9 cellular contexts compared by ENCODE assay signal in the genomic region with DNA sequence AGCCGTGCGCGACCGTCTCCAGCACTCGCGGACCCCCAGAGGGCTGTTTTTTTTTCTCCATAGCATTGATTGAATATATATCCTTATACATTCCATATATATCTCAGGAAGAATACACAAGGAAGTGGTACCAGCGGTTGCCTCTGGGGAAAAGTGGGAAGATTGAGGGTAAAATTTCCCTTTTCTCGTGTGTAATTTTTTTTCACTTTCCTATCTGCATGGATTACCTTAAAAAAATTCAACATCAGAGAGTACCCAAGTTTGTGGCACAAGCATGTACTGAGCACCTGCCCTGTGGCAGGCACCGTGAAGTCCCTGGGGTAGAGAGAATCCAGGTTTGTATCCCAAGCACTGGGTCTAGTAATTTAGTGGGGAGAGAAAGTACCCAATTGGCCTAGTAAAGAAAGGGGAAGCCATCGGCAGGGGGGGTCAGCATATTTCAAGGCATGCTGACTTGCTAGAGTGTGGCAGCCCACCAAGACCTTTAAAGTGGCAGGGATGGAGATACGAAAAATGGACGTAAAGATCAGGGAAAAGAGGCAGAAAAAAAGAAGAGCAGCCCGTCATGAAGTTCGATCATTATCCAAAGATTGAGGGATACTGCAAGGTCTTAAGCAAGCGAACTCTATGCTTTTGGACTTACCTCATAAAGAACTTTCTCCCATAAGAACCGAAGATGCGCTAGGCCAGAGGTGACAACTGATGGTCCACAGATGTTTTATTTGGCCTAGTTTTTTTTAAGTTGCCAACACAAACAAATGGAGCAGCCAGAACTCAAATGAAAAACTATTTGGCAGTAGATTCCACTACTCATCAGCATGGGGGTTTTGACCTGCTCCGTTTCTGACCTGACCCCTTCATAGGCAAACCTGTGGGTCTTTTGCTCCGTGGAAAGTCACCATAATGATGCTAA. TPM values are rescaled to one million over a fixed set of nuclear protein-coding genes. Genes with fewer than 3 reads are reported as not detected.
A peak's percentile ranks its signal among the peaks of the same experiment; 100 is the strongest.
DNase-seq lines count a peak whose midpoint lies in the region; ATAC-seq and TF ChIP-seq lines count a peak whose summit lies in the region.
"Had no signal": no experiment of that assay in that cellular context is flagged by ENCODE, and none has a peak within 500 bp of the region (broad histone marks: within the 10 kb centered on the region; RNA-seq: fewer than 3 reads in every experiment).

No MANE protein-coding gene starts in this region.

- CTCF ChIA-PET in CD8-positive, alpha-beta T cell (lab: Charles Lee) = interaction anchor here (0.6 to 1.3 kb wide), 2 partner anchors 37 to 69 kb away, joined by 3 to 4 read pairs; no protein-coding TSS in a partner anchor
- CTCF ChIA-PET in OCI-LY7 (lab: Charles Lee; ENCODE audit: unreplicated experiment) = interaction anchor here (0.9 kb wide), 1 partner anchor 169 kb away, joined by 4 read pairs; no protein-coding TSS in a partner anchor

- no peak for DNase-seq in CD8-positive, alpha-beta T cell
- DNase-seq in OCI-LY7 (ENCODE audit: low spot score) = no peak
- DNase-seq in effector memory CD8-positive, alpha-beta T cell = no peak
- DNase-seq in neural progenitor cell (ENCODE audit: low spot score) = no peak
- DNase-seq in ACHN = no peak
- DNase-seq in NCI-H526 treated with DMSO at 0.1 percent for 48 hours (lab: John Stamatoyannopoulos, UW) = no peak

- H3K27me3 Mint-ChIP-seq in CD8-positive, alpha-beta T cell (ENCODE audit: low read depth) = no peaks in the 10 kb centered on the region
- H3K27me3 Mint-ChIP-seq in effector memory CD8-positive, alpha-beta T cell = peaks cover 10 to 13% of the 10 kb centered on the region in 2 donors
- peaks cover 2% of the 10 kb centered on the region for H3K27me3 Mint-ChIP-seq in neural progenitor cell (ENCODE audit: insufficient read depth, low read depth)

- no peaks in the 10 kb centered on the region for H3K27me3 ChIP-seq in CD8-positive, alpha-beta T cell (ENCODE audit: insufficient read depth, low read length)
- no peaks in the 10 kb centered on the region for H3K27me3 ChIP-seq in neural progenitor cell
- H3K27me3 ChIP-seq: SJSA1 had no signal

- H4K20me1 ChIP-seq in OCI-LY7 (ENCODE audit: insufficient read depth, low read length) = peaks cover 26% of the 10 kb centered on the region
- H4K20me1 ChIP-seq in neural progenitor cell (ENCODE audit: low read depth) = peaks cover 30% of the 10 kb centered on the region

- no peaks in the 10 kb centered on the region for H3K9me3 ChIP-seq in CD8-positive, alpha-beta T cell (ENCODE audit: low read length)
- no peaks in the 10 kb centered on the region; the same call in 1 of the 2 replicates for H3K9me3 ChIP-seq in OCI-LY7 (ENCODE audit: low read length)
- H3K9me3 ChIP-seq in neural progenitor cell (ENCODE audit: low read depth) = no peaks in the 10 kb centered on the region
- H3K9me3 ChIP-seq: SJSA1 had no signal

- peak overlapping the region; percentile 95 for H3K27ac ChIP-seq in CD8-positive, alpha-beta T cell (ENCODE audit: low read depth, low read length)
- H3K27ac ChIP-seq in OCI-LY7 (ENCODE audit: low read depth, low read length, poor library complexity, severe bottlenecking) (peak overlapping the region; percentile 72), neural progenitor cell (peak overlapping the region; percentile 88)

- no peak for ATAC-seq in CD8-positive, alpha-beta T cell
- ATAC-seq in effector memory CD8-positive, alpha-beta T cell (replicated peaks) = no peak
- no peak for ATAC-seq in HG02870 (IDR thresholded peaks at IDR 0.05; ENCODE audit: unreplicated experiment)
- no peak for ATAC-seq in GM18907 (IDR thresholded peaks at IDR 0.05; ENCODE audit: unreplicated experiment)

- peak overlapping the region; percentile 75 for H3K4me3 ChIP-seq in CD8-positive, alpha-beta T cell (ENCODE audit: low read depth, low read length)
- peak overlapping the region; percentile 83 for H3K4me3 ChIP-seq in OCI-LY7 (ENCODE audit: low read depth, low read length, poor library complexity, severe bottlenecking)
- H3K4me3 ChIP-seq in neural progenitor cell = peak overlapping the region; percentile 92

- peaks cover 30% of the 10 kb centered on the region for H3K4me1 Mint-ChIP-seq in CD8-positive, alpha-beta T cell (ENCODE audit: low read depth)
- H3K4me1 Mint-ChIP-seq in effector memory CD8-positive, alpha-beta T cell (ENCODE audit: low read depth in 2 of 2) = peaks cover 24 to 25% of the 10 kb centered on the region in 2 donors
- H3K4me1 Mint-ChIP-seq in neural progenitor cell = peaks cover 26% of the 10 kb centered on the region

- H3K79me2 ChIP-seq in OCI-LY7 (ENCODE audit: insufficient read depth, low read depth, low read length) = peaks cover 43% of the 10 kb centered on the region
- H3K79me2 ChIP-seq in neural progenitor cell (ENCODE audit: low read depth) = peaks cover 31% of the 10 kb centered on the region

- intact Hi-C loops in CD8-positive, alpha-beta T cell (cut with DNase I, micrococcal nuclease) = loop anchor here in 1 of 2 experiments (2.0 kb wide), 1 partner anchor 94 kb away; a partner anchor contains a TSS
- intact Hi-C loops in OCI-LY7 (cut with micrococcal nuclease; ENCODE audit: unreplicated experiment) = loop anchor here (1.0 kb wide), 1 partner anchor 38 kb away; no protein-coding TSS in a partner anchor

- H3K27ac Mint-ChIP-seq in CD8-positive, alpha-beta T cell = peak overlapping the region; percentile 99
- H3K27ac Mint-ChIP-seq in effector memory CD8-positive, alpha-beta T cell = peak overlapping the region; percentile 93 to 97
- peak overlapping the region; percentile 2 for H3K27ac Mint-ChIP-seq in neural progenitor cell

- POLR2A ChIA-PET in CD8-positive, alpha-beta T cell (lab: Charles Lee) = interaction anchor here (0.8 to 3.7 kb wide), 8 partner anchors 17 to 166 kb away, joined by 3 to 95 read pairs (median 6); a partner anchor contains a TSS
- POLR2A ChIA-PET in OCI-LY7 (lab: Charles Lee) = interaction anchor here (0.6 to 3.8 kb wide), 8 partner anchors 8 to 167 kb away, joined by 3 to 50 read pairs (median 4); a partner anchor contains a TSS

- in situ Hi-C loops in ACHN (cut with HindIII; ENCODE audit: low pct_ligation_motif_present, low pct_unique_long_range_greater_than_20kb, low sequenced_read_pairs) = no loop called here

- H3K9me2 ChIP-seq in OCI-LY7 (ENCODE audit: insufficient read depth, low read length) = no peaks in the 10 kb centered on the region

- H3K9me3 Mint-ChIP-seq in CD8-positive, alpha-beta T cell = no peaks in the 10 kb centered on the region
- no peaks in the 10 kb centered on the region for H3K9me3 Mint-ChIP-seq in effector memory CD8-positive, alpha-beta T cell
- peaks cover 8% of the 10 kb centered on the region for H3K9me3 Mint-ChIP-seq in neural progenitor cell

- H3K36me3 ChIP-seq in CD8-positive, alpha-beta T cell (ENCODE audit: insufficient read depth, low read length) = peaks cover 6% of the 10 kb centered on the region
- peaks cover 31% of the 10 kb centered on the region for H3K36me3 ChIP-seq in OCI-LY7 (ENCODE audit: insufficient read depth, low read length)
- H3K36me3 ChIP-seq in neural progenitor cell = peaks cover 20% of the 10 kb centered on the region

- H3K9ac ChIP-seq in neural progenitor cell = peak overlapping the region; percentile 35

- peaks cover 33% of the 10 kb centered on the region for H3K4me1 ChIP-seq in CD8-positive, alpha-beta T cell (ENCODE audit: insufficient read depth, low read length)
- H3K4me1 ChIP-seq in OCI-LY7 (ENCODE audit: insufficient read depth, low read length, poor library complexity, severe bottlenecking) (peaks cover 27% of the 10 kb centered on the region), neural progenitor cell (peaks cover 18% of the 10 kb centered on the region)

- H2AFZ ChIP-seq in OCI-LY7 (ENCODE audit: low read length) (peak overlapping the region; percentile 65), neural progenitor cell (replicated peaks) (peak overlapping the region; percentile 97)

- peak overlapping the region; percentile 97 for H3K4me2 ChIP-seq in OCI-LY7 (ENCODE audit: low read length)
- H3K4me2 ChIP-seq in neural progenitor cell = peak overlapping the region; percentile 82

- TF ChIP-seq CTCF in CD8-positive, alpha-beta T cell (IDR thresholded peaks at IDR 0.05) = no peak
- TF ChIP-seq CTCF in OCI-LY7 (conservative IDR thresholded peaks at IDR 0.05; ENCODE audit: low read length) (0 out of 2 replicates have a peak, but pooled peaks have one; percentile 13), neural progenitor cell (IDR thresholded peaks at IDR 0.05) (no peak)

- H3K4me3 Mint-ChIP-seq in CD8-positive, alpha-beta T cell = peak overlapping the region; percentile 96
- peak overlapping the region; percentile 89 to 91 for H3K4me3 Mint-ChIP-seq in effector memory CD8-positive, alpha-beta T cell
- H3K4me3 Mint-ChIP-seq in neural progenitor cell = peak overlapping the region; percentile 88

- BruUV-seq in OCI-LY7 (replicated peaks; lab: Mats Ljungman, UMichigan) = no TSS peak

- H3F3A ChIP-seq in neural progenitor cell (ENCODE audit: low read depth) = peaks cover 23% of the 10 kb centered on the region

- peaks cover 21% of the 10 kb centered on the region for H3K36me3 Mint-ChIP-seq in CD8-positive, alpha-beta T cell
- peaks cover 39% of the 10 kb centered on the region for H3K36me3 Mint-ChIP-seq in effector memory CD8-positive, alpha-beta T cell (ENCODE audit: insufficient read depth)
- H3K36me3 Mint-ChIP-seq in neural progenitor cell = peaks cover 21% of the 10 kb centered on the region

RNA-seq across cellular contexts. Expression of a gene that starts 1.5 kb away (rescaled TPM):
- 100 to 1,000 TPM; 187 to 195 TPM for total RNA-seq in CD8-positive, alpha-beta T cell
- 264 and 349 TPM in 2 replicates for total RNA-seq in OCI-LY7 (2014; rRNA removed; shearing (Covaris generic))
- total RNA-seq in OCI-LY7 (2022) (492 and 532 TPM in 2 replicates), neural progenitor cell (ENCODE audit: low replicate concordance) (516 and 903 TPM in 2 replicates)

RNA-seq across cellular contexts. Expression of a gene that starts 36.9 kb away (rescaled TPM):
- total RNA-seq in CD8-positive, alpha-beta T cell = 10 to 100 TPM; 96.4 to 99.0 TPM
- 39.1 and 53.2 TPM in 2 replicates for total RNA-seq in OCI-LY7 (2014; rRNA removed; shearing (Covaris generic))
- total RNA-seq in OCI-LY7 (2022) (61.7 and 68.6 TPM in 2 replicates), neural progenitor cell (ENCODE audit: low replicate concordance) (85.0 and 130 TPM in 2 replicates)

Comparison
In these comparisons a context has a peak if more than half of its experiments do, and no peak if none do; other contexts are left out.
1. H3K27ac Mint-ChIP-seq: peak in every context shown above with its lines; median percentile 99 in CD8-positive, alpha-beta T cell; 95 in effector memory CD8-positive, alpha-beta T cell; 2 in neural progenitor cell.